In the genomic region with DNA sequence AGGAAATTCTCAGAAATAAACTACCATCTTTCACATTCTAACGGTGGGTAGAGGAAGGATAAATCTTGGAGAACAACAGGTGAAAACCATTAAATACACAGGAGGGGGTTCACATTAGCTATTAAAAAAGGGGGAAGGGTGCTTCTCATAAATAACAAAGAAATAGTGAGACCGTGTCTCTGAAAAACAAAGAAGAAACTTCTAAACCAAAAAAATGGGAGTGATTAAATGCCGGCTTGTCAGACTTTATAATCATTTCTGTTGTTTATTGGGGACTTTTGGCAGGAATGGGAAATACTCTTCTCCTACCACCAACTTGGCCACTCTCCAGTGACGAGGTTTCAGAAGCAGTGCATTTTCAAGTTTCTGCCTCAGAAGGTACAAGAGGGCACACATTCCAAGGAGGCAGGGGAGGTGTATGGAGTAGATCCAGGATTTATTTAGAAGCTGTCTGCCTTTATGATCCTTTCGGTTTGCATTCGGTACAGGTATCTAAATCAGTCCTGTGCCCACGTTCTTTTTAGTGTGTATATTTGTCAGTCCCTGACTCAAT, we compare ENCODE assay signal across 20 cellular contexts. TPM values are rescaled to one million over a fixed set of nuclear protein-coding genes. Genes with fewer than 3 reads are reported as not detected.
A peak's percentile ranks its signal among the peaks of the same experiment; 100 is the strongest.
DNase-seq lines count a peak whose midpoint lies in the region; ATAC-seq, FAIRE-seq and TF ChIP-seq lines count a peak whose summit lies in the region.
"Had no signal": no experiment of that assay in that cellular context is flagged by ENCODE, and none has a peak within 500 bp of the region (broad histone marks: within the 10 kb centered on the region; RNA-seq: fewer than 3 reads in every experiment).

No MANE protein-coding gene starts in this region.

- H3K9me2 ChIP-seq in SK-N-SH = no peaks in the 10 kb centered on the region

- peak; percentile 48 for FAIRE-seq in GM12891 (lab: Jason Lieb, UNC)
- FAIRE-seq in D721Med (lab: Jason Lieb, UNC) = no peak
- FAIRE-seq: frontal cortex had no signal

- no peak overlapping the region for H3K27ac ChIP-seq in SK-N-SH (ENCODE audit: low read depth in 2 of 2, low read length in 1 of 2)
- H3K27ac ChIP-seq: BLaER1, neural progenitor cell, right lobe of liver, RWPE1, VCaP had no signal

- 73% methylated on average over 7 of the region's 7 CpGs for WGBS in SK-N-SH (ENCODE audit: low lambda C conversion rate)

- H3K36me3 Mint-ChIP-seq in osteocyte (ENCODE audit: unreplicated experiment) = no peaks in the 10 kb centered on the region
- no peaks in the 10 kb centered on the region for H3K36me3 Mint-ChIP-seq in activated CD8-positive, alpha-beta memory T cell treated with anti-CD3 and anti-CD28 coated beads, Interleukin-2, amount 10 ng/mL, durations not matched to agents 7 days and 5 days
- H3K36me3 Mint-ChIP-seq: immature natural killer cell had no signal

- no peaks in the 10 kb centered on the region for H3K79me2 ChIP-seq in SK-N-SH (ENCODE audit: insufficient read depth)

- TF ChIP-seq CTCF in SK-N-SH (IDR thresholded peaks at IDR 0.05) (no peak), osteocyte (IDR thresholded peaks at IDR 0.05) (no peak), D721Med (IDR thresholded peaks at IDR 0.05; ENCODE audit: insufficient read depth, missing control alignments) (no peak)

- no peak overlapping the region for H3K9ac ChIP-seq in SK-N-SH
- H3K9ac ChIP-seq: BLaER1, neural progenitor cell had no signal

- no peak overlapping the region for H2AFZ ChIP-seq in SK-N-SH (ENCODE audit: low read depth)
- H2AFZ ChIP-seq: neural progenitor cell had no signal

- H3K9me3 ChIP-seq in SK-N-SH = no peaks in the 10 kb centered on the region
- H3K9me3 ChIP-seq: BLaER1, right lobe of liver had no signal

- H3K4me3 ChIP-seq in SK-N-SH (ENCODE audit: low read depth in 2 of 2, low read length in 1 of 2) = no peak overlapping the region
- H3K4me3 ChIP-seq: BLaER1, neural progenitor cell, right lobe of liver had no signal

- TF ChIP-seq RAD21 in SK-N-SH (IDR thresholded peaks at IDR 0.05; ENCODE audit: low read length) = no peak

- H3F3A ChIP-seq in SK-N-SH (replicated peaks; ENCODE audit: insufficient read depth) = no peaks in the 10 kb centered on the region

- H3K36me3 ChIP-seq in SK-N-SH (replicated peaks in 1 of 2; ENCODE audit: control insufficient read depth in 1 of 2, insufficient read depth in 2 of 2, low read length in 1 of 2) = no peaks in the 10 kb centered on the region
- H3K36me3 ChIP-seq: BLaER1, right lobe of liver had no signal

- H3K4me1 Mint-ChIP-seq in osteocyte (ENCODE audit: unreplicated experiment) = peaks cover 43% of the 10 kb centered on the region
- H3K4me1 Mint-ChIP-seq in activated CD8-positive, alpha-beta memory T cell treated with anti-CD3 and anti-CD28 coated beads, Interleukin-2, amount 10 ng/mL, durations not matched to agents 7 days and 5 days = peaks cover 25% of the 10 kb centered on the region
- H3K4me1 Mint-ChIP-seq: immature natural killer cell had no signal

- no peaks in the 10 kb centered on the region for H3K9me3 Mint-ChIP-seq in osteocyte (ENCODE audit: unreplicated experiment)
- H3K9me3 Mint-ChIP-seq in activated CD8-positive, alpha-beta memory T cell treated with anti-CD3 and anti-CD28 coated beads, Interleukin-2, amount 10 ng/mL, durations not matched to agents 7 days and 5 days (ENCODE audit: low read depth) = no peaks in the 10 kb centered on the region
- H3K9me3 Mint-ChIP-seq: activated T-helper 1 cell treated with anti-CD3 and anti-CD28 coated beads, Interleukin-12 subunit alpha, Interleukin-12 subunit beta, Interleukin-2, Interleukin-4 antibody, amounts not matched to agents 30 ng/mL and 10 ng/mL and 1 ng/mL, durations not matched to agents 14 hours and 24 hours and 36 hours; immature natural killer cell; neural progenitor cell had no signal

- H3K4me1 ChIP-seq in SK-N-SH (ENCODE audit: control insufficient read depth in 1 of 2, insufficient read depth in 2 of 2, low read depth in 1 of 2, low read length in 1 of 2) = no peaks in the 10 kb centered on the region; a peak in 2 of 4 replicates
- H3K4me1 ChIP-seq: BLaER1, right lobe of liver had no signal

- no peaks in the 10 kb centered on the region for H4K20me1 ChIP-seq in SK-N-SH (ENCODE audit: insufficient read depth)
- H4K20me1 ChIP-seq: BLaER1 had no signal

- POLR2A ChIA-PET in SK-N-SH (lab: Yijun Ruan, JAX) = no interaction called here

- DNase-seq in GM12891 (ENCODE audit: insufficient read length, low spot score) = no peak
- DNase-seq in SK-N-SH = no peak
- peak; percentile 34 for DNase-seq in fibroblast of peridontal ligament (ENCODE audit: extremely low read depth)
- no peak for DNase-seq in osteocyte (ENCODE audit: extremely low spot score, unreplicated experiment)
- no peak for DNase-seq in D341Med (ENCODE audit: low spot score)
- DNase-seq in D721Med (ENCODE audit: insufficient read length, low spot score) = no peak
- DNase-seq in activated CD8-positive, alpha-beta memory T cell treated with anti-CD3 and anti-CD28 coated beads, Interleukin-2, amount 10 ng/mL, durations not matched to agents 7 days and 5 days = no peak
- DNase-seq: immature natural killer cell, mesenchymal stem cell, NCI-H1105 treated with DMSO at 0.1 percent for 48 hours, NCI-H2171, right lobe of liver had no signal

- TF ChIP-seq POLR2A in GM12891 (IDR thresholded peaks at IDR 0.05; ENCODE audit: low read depth, low read length) = no peak

- no peak for TF ChIP-seq EP300 in SK-N-SH (IDR thresholded peaks at IDR 0.05; ENCODE audit: borderline replicate concordance in 1 of 2, low read depth in 1 of 2, low read length in 1 of 2)

- no peaks in the 10 kb centered on the region for H3K27me3 ChIP-seq in SK-N-SH (ENCODE audit: insufficient read depth)
- H3K27me3 ChIP-seq: BLaER1, neural progenitor cell, right lobe of liver had no signal

- H3K4me2 ChIP-seq in SK-N-SH = no peak overlapping the region
- H3K4me2 ChIP-seq: BLaER1, neural progenitor cell had no signal

- H3K27ac Mint-ChIP-seq in osteocyte (ENCODE audit: unreplicated experiment) = peak overlapping the region; percentile 52
- no peak overlapping the region for H3K27ac Mint-ChIP-seq in activated CD8-positive, alpha-beta memory T cell treated with anti-CD3 and anti-CD28 coated beads, Interleukin-2, amount 10 ng/mL, durations not matched to agents 7 days and 5 days
- H3K27ac Mint-ChIP-seq: immature natural killer cell, neural progenitor cell had no signal

- peaks cover 5% of the 10 kb centered on the region for H3K27me3 Mint-ChIP-seq in osteocyte (ENCODE audit: unreplicated experiment)
- H3K27me3 Mint-ChIP-seq in activated CD8-positive, alpha-beta memory T cell treated with anti-CD3 and anti-CD28 coated beads, Interleukin-2, amount 10 ng/mL, durations not matched to agents 7 days and 5 days = peaks cover 26% of the 10 kb centered on the region

- no peak for ATAC-seq in activated CD8-positive, alpha-beta memory T cell treated with anti-CD3 and anti-CD28 coated beads, Interleukin-2, amount 10 ng/mL, durations not matched to agents 7 days and 5 days
- no peak for ATAC-seq in GM18873 (IDR thresholded peaks at IDR 0.05; ENCODE audit: low FRiP score, unreplicated experiment)
- ATAC-seq: right lobe of liver had no signal

- CTCF ChIA-PET in SK-N-SH (lab: Yijun Ruan, JAX) = no interaction called here
- CTCF ChIA-PET in activated CD8-positive, alpha-beta memory T cell treated with anti-CD3 and anti-CD28 coated beads, Interleukin-2, amount 10 ng/mL, durations not matched to agents 7 days and 5 days (lab: Charles Lee) = interaction anchor here (1.6 to 2.1 kb wide), 4 partner anchors 14 to 227 kb away, joined by 3 to 6 read pairs (median 5); no protein-coding TSS in a partner anchor

- H3K4me3 Mint-ChIP-seq in osteocyte (ENCODE audit: unreplicated experiment) = no peak overlapping the region
- no peak overlapping the region for H3K4me3 Mint-ChIP-seq in activated CD8-positive, alpha-beta memory T cell treated with anti-CD3 and anti-CD28 coated beads, Interleukin-2, amount 10 ng/mL, durations not matched to agents 7 days and 5 days
- H3K4me3 Mint-ChIP-seq: immature natural killer cell, neural progenitor cell had no signal

TF ChIP-seq in GM12891, 5 proteins besides CTCF, POLR2A, EP300 and RAD21:
- TF ChIP-seq TAF1 (IDR thresholded peaks at IDR 0.05; ENCODE audit: low read depth, low read length) = no peak
TF ChIP-seq in GM12891: peak in this region for 0.

TF ChIP-seq in SK-N-SH, 30 proteins besides CTCF, POLR2A, EP300 and RAD21:
- TF ChIP-seq, protein P1, sequence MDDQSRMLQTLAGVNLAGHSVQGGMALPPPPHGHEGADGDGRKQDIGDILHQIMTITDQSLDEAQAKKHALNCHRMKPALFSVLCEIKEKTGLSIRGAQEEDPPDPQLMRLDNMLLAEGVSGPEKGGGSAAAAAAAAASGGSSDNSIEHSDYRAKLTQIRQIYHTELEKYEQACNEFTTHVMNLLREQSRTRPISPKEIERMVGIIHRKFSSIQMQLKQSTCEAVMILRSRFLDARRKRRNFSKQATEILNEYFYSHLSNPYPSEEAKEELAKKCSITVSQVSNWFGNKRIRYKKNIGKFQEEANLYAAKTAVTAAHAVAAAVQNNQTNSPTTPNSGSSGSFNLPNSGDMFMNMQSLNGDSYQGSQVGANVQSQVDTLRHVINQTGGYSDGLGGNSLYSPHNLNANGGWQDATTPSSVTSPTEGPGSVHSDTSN (IDR thresholded peaks at IDR 0.05) = 0 out of 2 replicates have a peak, but pooled peaks have one; percentile 13
- no peak for TF ChIP-seq CHD2 (IDR thresholded peaks at IDR 0.05; ENCODE audit: low read length, partially characterized antibody)

RNA-seq across cellular contexts. Expression of a gene that starts 46.2 kb away (rescaled TPM):
- 0.10 TPM for polyA plus RNA-seq in GM12891 (2012; ENCODE audit: low read depth, missing spikeins)
- 0.02 TPM in 1 of 2 replicates, not detected in the other for polyA plus RNA-seq in SK-N-SH (2012; rRNA removed)
- polyA plus RNA-seq in SK-N-SH (2012; cell fraction: cytosol; rRNA removed) = 0.01 TPM in 2 replicates
- polyA plus RNA-seq in SK-N-SH (2012; cell fraction: nucleus; rRNA removed) = 0.01 TPM in 1 of 2 replicates, not detected in the other
- 0.26 and 0.48 TPM in 2 replicates for total RNA-seq in osteocyte
- total RNA-seq in activated CD8-positive, alpha-beta memory T cell treated with anti-CD3 and anti-CD28 coated beads, Interleukin-2, amount 10 ng/mL, durations not matched to agents 7 days and 5 days = not detected
- total RNA-seq: activated T-helper 1 cell treated with anti-CD3 and anti-CD28 coated beads, Interleukin-12 subunit alpha, Interleukin-12 subunit beta, Interleukin-2, Interleukin-4 antibody, amounts not matched to agents 30 ng/mL and 10 ng/mL and 1 ng/mL, durations not matched to agents 14 hours and 24 hours and 36 hours; right lobe of liver had no signal
- polyA plus RNA-seq: adipose tissue, immature natural killer cell had no signal
